1 cellular context compared by ENCODE assay signal in the genomic region with DNA sequence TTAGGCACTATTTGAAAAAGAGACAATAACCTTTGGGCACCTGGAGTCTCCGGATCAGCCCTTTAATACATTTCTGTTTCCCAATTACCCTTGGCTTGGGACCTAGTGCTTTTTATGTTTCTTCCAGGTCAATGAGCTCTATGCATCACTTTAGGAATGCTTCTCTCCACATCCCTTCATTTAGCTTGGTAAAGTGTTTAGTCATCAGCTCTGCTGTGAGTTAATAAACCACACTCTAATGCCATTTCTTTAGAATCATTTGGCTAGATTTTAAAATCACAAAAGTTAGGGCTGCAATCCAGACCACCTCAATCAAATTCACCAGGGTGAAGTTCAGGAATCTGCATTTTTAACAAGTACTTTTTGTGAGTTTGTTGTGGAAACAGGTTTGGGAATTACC.
TF ChIP-seq lines count a peak whose summit lies in the region.

No MANE protein-coding gene starts in this region.

TF ChIP-seq in GM23338, 12 proteins besides CTCF, POLR2A, EP300 and RAD21:
- TF ChIP-seq, protein P1, sequence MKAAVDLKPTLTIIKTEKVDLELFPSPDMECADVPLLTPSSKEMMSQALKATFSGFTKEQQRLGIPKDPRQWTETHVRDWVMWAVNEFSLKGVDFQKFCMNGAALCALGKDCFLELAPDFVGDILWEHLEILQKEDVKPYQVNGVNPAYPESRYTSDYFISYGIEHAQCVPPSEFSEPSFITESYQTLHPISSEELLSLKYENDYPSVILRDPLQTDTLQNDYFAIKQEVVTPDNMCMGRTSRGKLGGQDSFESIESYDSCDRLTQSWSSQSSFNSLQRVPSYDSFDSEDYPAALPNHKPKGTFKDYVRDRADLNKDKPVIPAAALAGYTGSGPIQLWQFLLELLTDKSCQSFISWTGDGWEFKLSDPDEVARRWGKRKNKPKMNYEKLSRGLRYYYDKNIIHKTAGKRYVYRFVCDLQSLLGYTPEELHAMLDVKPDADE (IDR thresholded peaks at IDR 0.05): no peak
- TF ChIP-seq, protein P2, sequence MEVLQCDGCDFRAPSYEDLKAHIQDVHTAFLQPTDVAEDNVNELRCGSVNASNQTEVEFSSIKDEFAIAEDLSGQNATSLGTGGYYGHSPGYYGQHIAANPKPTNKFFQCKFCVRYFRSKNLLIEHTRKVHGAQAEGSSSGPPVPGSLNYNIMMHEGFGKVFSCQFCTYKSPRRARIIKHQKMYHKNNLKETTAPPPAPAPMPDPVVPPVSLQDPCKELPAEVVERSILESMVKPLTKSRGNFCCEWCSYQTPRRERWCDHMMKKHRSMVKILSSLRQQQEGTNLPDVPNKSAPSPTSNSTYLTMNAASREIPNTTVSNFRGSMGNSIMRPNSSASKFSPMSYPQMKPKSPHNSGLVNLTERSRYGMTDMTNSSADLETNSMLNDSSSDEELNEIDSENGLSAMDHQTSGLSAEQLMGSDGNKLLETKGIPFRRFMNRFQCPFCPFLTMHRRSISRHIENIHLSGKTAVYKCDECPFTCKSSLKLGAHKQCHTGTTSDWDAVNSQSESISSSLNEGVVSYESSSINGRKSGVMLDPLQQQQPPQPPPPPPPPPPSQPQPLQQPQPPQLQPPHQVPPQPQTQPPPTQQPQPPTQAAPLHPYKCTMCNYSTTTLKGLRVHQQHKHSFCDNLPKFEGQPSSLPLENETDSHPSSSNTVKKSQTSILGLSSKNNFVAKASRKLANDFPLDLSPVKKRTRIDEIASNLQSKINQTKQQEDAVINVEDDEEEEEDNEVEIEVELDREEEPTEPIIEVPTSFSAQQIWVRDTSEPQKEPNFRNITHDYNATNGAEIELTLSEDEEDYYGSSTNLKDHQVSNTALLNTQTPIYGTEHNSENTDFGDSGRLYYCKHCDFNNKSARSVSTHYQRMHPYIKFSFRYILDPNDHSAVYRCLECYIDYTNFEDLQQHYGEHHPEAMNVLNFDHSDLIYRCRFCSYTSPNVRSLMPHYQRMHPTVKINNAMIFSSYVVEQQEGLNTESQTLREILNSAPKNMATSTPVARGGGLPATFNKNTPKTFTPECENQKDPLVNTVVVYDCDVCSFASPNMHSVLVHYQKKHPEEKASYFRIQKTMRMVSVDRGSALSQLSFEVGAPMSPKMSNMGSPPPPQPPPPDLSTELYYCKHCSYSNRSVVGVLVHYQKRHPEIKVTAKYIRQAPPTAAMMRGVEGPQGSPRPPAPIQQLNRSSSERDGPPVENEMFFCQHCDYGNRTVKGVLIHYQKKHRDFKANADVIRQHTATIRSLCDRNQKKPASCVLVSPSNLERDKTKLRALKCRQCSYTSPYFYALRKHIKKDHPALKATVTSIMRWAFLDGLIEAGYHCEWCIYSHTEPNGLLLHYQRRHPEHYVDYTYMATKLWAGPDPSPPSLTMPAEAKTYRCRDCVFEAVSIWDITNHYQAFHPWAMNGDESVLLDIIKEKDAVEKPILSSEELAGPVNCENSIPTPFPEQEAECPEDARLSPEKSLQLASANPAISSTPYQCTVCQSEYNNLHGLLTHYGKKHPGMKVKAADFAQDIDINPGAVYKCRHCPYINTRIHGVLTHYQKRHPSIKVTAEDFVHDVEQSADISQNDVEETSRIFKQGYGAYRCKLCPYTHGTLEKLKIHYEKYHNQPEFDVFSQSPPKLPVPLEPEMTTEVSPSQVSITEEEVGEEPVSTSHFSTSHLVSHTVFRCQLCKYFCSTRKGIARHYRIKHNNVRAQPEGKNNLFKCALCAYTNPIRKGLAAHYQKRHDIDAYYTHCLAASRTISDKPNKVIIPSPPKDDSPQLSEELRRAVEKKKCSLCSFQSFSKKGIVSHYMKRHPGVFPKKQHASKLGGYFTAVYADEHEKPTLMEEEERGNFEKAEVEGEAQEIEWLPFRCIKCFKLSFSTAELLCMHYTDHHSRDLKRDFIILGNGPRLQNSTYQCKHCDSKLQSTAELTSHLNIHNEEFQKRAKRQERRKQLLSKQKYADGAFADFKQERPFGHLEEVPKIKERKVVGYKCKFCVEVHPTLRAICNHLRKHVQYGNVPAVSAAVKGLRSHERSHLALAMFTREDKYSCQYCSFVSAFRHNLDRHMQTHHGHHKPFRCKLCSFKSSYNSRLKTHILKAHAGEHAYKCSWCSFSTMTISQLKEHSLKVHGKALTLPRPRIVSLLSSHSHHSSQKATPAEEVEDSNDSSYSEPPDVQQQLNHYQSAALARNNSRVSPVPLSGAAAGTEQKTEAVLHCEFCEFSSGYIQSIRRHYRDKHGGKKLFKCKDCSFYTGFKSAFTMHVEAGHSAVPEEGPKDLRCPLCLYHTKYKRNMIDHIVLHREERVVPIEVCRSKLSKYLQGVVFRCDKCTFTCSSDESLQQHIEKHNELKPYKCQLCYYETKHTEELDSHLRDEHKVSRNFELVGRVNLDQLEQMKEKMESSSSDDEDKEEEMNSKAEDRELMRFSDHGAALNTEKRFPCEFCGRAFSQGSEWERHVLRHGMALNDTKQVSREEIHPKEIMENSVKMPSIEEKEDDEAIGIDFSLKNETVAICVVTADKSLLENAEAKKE (CRISPR knock-in tag; IDR thresholded peaks at IDR 0.05): no peak
- TF ChIP-seq EZH2phosphoT487 (IDR thresholded peaks at IDR 0.05; ENCODE audit: unreplicated experiment) (no peak), STAT1 (IDR thresholded peaks at IDR 0.05; ENCODE audit: unreplicated experiment) (no peak), JUNB (IDR thresholded peaks at IDR 0.05; ENCODE audit: unreplicated experiment) (no peak), ZNF114 (CRISPR knock-in tag; IDR thresholded peaks at IDR 0.05) (no peak), ZNF331 (CRISPR knock-in tag; IDR thresholded peaks at IDR 0.05; ENCODE audit: low read depth) (no peak), CREB1 (CRISPR knock-in tag; IDR thresholded peaks at IDR 0.05; ENCODE audit: low read depth) (no peak), NANOG (IDR thresholded peaks at IDR 0.05; ENCODE audit: borderline replicate concordance) (no peak), POLR2AphosphoS5 (IDR thresholded peaks at IDR 0.05; ENCODE audit: low read depth) (no peak), EZH2 (IDR thresholded peaks at IDR 0.05; ENCODE audit: low read depth, unreplicated experiment) (no peak)
- TF ChIP-seq, protein P3, sequence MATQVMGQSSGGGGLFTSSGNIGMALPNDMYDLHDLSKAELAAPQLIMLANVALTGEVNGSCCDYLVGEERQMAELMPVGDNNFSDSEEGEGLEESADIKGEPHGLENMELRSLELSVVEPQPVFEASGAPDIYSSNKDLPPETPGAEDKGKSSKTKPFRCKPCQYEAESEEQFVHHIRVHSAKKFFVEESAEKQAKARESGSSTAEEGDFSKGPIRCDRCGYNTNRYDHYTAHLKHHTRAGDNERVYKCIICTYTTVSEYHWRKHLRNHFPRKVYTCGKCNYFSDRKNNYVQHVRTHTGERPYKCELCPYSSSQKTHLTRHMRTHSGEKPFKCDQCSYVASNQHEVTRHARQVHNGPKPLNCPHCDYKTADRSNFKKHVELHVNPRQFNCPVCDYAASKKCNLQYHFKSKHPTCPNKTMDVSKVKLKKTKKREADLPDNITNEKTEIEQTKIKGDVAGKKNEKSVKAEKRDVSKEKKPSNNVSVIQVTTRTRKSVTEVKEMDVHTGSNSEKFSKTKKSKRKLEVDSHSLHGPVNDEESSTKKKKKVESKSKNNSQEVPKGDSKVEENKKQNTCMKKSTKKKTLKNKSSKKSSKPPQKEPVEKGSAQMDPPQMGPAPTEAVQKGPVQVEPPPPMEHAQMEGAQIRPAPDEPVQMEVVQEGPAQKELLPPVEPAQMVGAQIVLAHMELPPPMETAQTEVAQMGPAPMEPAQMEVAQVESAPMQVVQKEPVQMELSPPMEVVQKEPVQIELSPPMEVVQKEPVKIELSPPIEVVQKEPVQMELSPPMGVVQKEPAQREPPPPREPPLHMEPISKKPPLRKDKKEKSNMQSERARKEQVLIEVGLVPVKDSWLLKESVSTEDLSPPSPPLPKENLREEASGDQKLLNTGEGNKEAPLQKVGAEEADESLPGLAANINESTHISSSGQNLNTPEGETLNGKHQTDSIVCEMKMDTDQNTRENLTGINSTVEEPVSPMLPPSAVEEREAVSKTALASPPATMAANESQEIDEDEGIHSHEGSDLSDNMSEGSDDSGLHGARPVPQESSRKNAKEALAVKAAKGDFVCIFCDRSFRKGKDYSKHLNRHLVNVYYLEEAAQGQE (IDR thresholded peaks at IDR 0.05; ENCODE audit: unreplicated experiment): no peak
